ENCODE assay signal across 24 cellular contexts in the genomic region with DNA sequence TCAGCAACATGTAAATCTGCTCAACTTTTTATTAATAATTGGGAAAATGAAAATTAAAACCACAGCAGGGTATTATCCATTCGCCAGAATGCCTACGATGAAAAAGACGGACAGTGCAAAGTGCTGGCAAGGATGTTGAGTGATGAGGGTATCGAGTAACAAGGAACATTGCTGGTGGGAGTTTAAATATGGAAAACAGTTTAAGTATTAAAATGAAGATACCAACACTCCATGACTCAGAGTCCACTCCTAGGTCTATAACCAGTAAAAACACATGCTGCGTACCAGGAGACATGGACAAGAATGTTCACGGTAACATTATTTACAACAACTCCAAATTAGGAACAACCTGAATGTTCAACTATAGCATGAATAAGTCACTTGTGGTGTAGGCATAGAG. TPM values are rescaled to one million over a fixed set of nuclear protein-coding genes. Genes with fewer than 3 reads are reported as not detected.
DNase-seq lines count a peak whose midpoint lies in the region; ATAC-seq and TF ChIP-seq lines count a peak whose summit lies in the region.
"Had no signal": no experiment of that assay in that cellular context is flagged by ENCODE, and none has a peak within 500 bp of the region (broad histone marks: within the 10 kb centered on the region; RNA-seq: fewer than 3 reads in every experiment).

No MANE protein-coding gene starts in this region.

- H4K20me1 ChIP-seq in OCI-LY7 (ENCODE audit: insufficient read depth, low read length): no peaks in the 10 kb centered on the region

- H3K4me1 ChIP-seq in OCI-LY7 (ENCODE audit: insufficient read depth, low read length, poor library complexity, severe bottlenecking): peaks cover 68% of the 10 kb centered on the region
- H3K4me1 ChIP-seq: foreskin keratinocyte, prostate gland, vagina had no signal

- H3K27ac ChIP-seq in OCI-LY7 (ENCODE audit: low read depth, low read length, poor library complexity, severe bottlenecking): peak overlapping the region; percentile 50
- H3K27ac ChIP-seq: foreskin keratinocyte, hepatocyte, left ventricle myocardium inferior, prostate gland, thoracic aorta, vagina had no signal

- H3K9me3 ChIP-seq in OCI-LY7 (ENCODE audit: low read length): no peaks in the 10 kb centered on the region
- H3K9me3 ChIP-seq: left ventricle myocardium inferior, prostate gland, thoracic aorta, vagina had no signal

- CTCF ChIA-PET in OCI-LY7 (lab: Charles Lee; ENCODE audit: unreplicated experiment): interaction anchor here (3.3 kb wide), 1 partner anchor 87 kb away, joined by 18 read pairs; no protein-coding TSS in a partner anchor

- ATAC-seq in activated T-cell treated with anti-CD3 and anti-CD28 coated beads, Interleukin-2, amount 50 U/mL, for 72 hours (replicated peaks in 1 of 2): no peak
- ATAC-seq in stimulated activated effector memory CD8-positive, alpha-beta T cell treated with anti-CD3 and anti-CD28 coated beads, Interleukin-12 subunit alpha, Interleukin-12 subunit beta, amount 100 ng/mL, for 72 hours: no peak
- ATAC-seq in HG03135 (IDR thresholded peaks at IDR 0.05; ENCODE audit: unreplicated experiment): no peak
- ATAC-seq: foreskin keratinocyte, Panc1 had no signal

- intact Hi-C loops in OCI-LY7 (cut with micrococcal nuclease; ENCODE audit: unreplicated experiment): loop anchor here (10.0 kb wide), 1 partner anchor 419 kb away; no protein-coding TSS in a partner anchor

- H3K36me3 ChIP-seq in OCI-LY7 (ENCODE audit: insufficient read depth, low read length): peaks cover 11% of the 10 kb centered on the region
- H3K36me3 ChIP-seq: left ventricle myocardium inferior, prostate gland, thoracic aorta, vagina had no signal

- peak overlapping the region; percentile 62 for H3K27ac Mint-ChIP-seq in activated T-cell treated with anti-CD3 and anti-CD28 coated beads, Interleukin-2, amount 50 U/mL, for 72 hours
- H3K27ac Mint-ChIP-seq in endothelial cell (ENCODE audit: unreplicated experiment): peak overlapping the region; percentile 5
- H3K27ac Mint-ChIP-seq in stimulated activated effector memory CD8-positive, alpha-beta T cell treated with anti-CD3 and anti-CD28 coated beads, Interleukin-12 subunit alpha, Interleukin-12 subunit beta, amount 100 ng/mL, for 72 hours: peak overlapping the region; percentile 58

- H3K4me3 ChIP-seq in OCI-LY7 (ENCODE audit: low read depth, low read length, poor library complexity, severe bottlenecking): no peak overlapping the region
- H3K4me3 ChIP-seq: hepatocyte, left ventricle myocardium inferior, prostate gland, skin epidermis, thoracic aorta, vagina had no signal

- no peak overlapping the region for H2AFZ ChIP-seq in OCI-LY7 (ENCODE audit: low read length)
- H2AFZ ChIP-seq: hepatocyte had no signal

- no TSS peak for BruUV-seq in OCI-LY7 (replicated peaks; lab: Mats Ljungman, UMichigan)

- peaks cover 14% of the 10 kb centered on the region; the same call in 1 of the 2 replicates for H3K79me2 ChIP-seq in OCI-LY7 (ENCODE audit: insufficient read depth, low read depth, low read length)
- H3K79me2 ChIP-seq: hepatocyte had no signal

- H3K4me2 ChIP-seq in OCI-LY7 (ENCODE audit: low read length): peak overlapping the region; percentile 50; the same call in 1 of the 2 replicates
- H3K4me2 ChIP-seq: hepatocyte had no signal

- no peak overlapping the region for H3K4me3 Mint-ChIP-seq in activated T-cell treated with anti-CD3 and anti-CD28 coated beads, Interleukin-2, amount 50 U/mL, for 72 hours
- no peak overlapping the region for H3K4me3 Mint-ChIP-seq in endothelial cell (ENCODE audit: unreplicated experiment)
- H3K4me3 Mint-ChIP-seq in stimulated activated effector memory CD8-positive, alpha-beta T cell treated with anti-CD3 and anti-CD28 coated beads, Interleukin-12 subunit alpha, Interleukin-12 subunit beta, amount 100 ng/mL, for 72 hours: no peak overlapping the region

- H3K4me1 Mint-ChIP-seq in activated T-cell treated with anti-CD3 and anti-CD28 coated beads, Interleukin-2, amount 50 U/mL, for 72 hours (ENCODE audit: low read depth): peaks cover 75% of the 10 kb centered on the region
- H3K4me1 Mint-ChIP-seq in endothelial cell (ENCODE audit: unreplicated experiment): peaks cover 30% of the 10 kb centered on the region
- peaks cover 58% of the 10 kb centered on the region for H3K4me1 Mint-ChIP-seq in stimulated activated effector memory CD8-positive, alpha-beta T cell treated with anti-CD3 and anti-CD28 coated beads, Interleukin-12 subunit alpha, Interleukin-12 subunit beta, amount 100 ng/mL, for 72 hours

- H3K36me3 Mint-ChIP-seq in activated T-cell treated with anti-CD3 and anti-CD28 coated beads, Interleukin-2, amount 50 U/mL, for 72 hours (ENCODE audit: insufficient read depth in 2 of 2): peaks cover 4 to 15% of the 10 kb centered on the region in 2 donors
- H3K36me3 Mint-ChIP-seq in endothelial cell (ENCODE audit: low read depth, unreplicated experiment): peaks cover 5% of the 10 kb centered on the region
- H3K36me3 Mint-ChIP-seq in stimulated activated effector memory CD8-positive, alpha-beta T cell treated with anti-CD3 and anti-CD28 coated beads, Interleukin-12 subunit alpha, Interleukin-12 subunit beta, amount 100 ng/mL, for 72 hours: peaks cover 46% of the 10 kb centered on the region

- no peaks in the 10 kb centered on the region for H3K27me3 Mint-ChIP-seq in activated T-cell treated with anti-CD3 and anti-CD28 coated beads, Interleukin-2, amount 50 U/mL, for 72 hours (ENCODE audit: low read depth)
- H3K27me3 Mint-ChIP-seq in endothelial cell (ENCODE audit: unreplicated experiment): peaks cover 2% of the 10 kb centered on the region

- no peak for TF ChIP-seq CTCF in OCI-LY7 (conservative IDR thresholded peaks at IDR 0.05; ENCODE audit: low read length)
- no peak for TF ChIP-seq CTCF in endothelial cell (IDR thresholded peaks at IDR 0.05; ENCODE audit: unreplicated experiment)

- POLR2A ChIA-PET in OCI-LY7 (lab: Charles Lee): no interaction called here

- no peaks in the 10 kb centered on the region for H3K9me2 ChIP-seq in OCI-LY7 (ENCODE audit: insufficient read depth, low read length)

- H3K9me3 Mint-ChIP-seq in activated T-cell treated with anti-CD3 and anti-CD28 coated beads, Interleukin-2, amount 50 U/mL, for 72 hours: no peaks in the 10 kb centered on the region
- H3K9me3 Mint-ChIP-seq in endothelial cell (ENCODE audit: unreplicated experiment): no peaks in the 10 kb centered on the region
- no peaks in the 10 kb centered on the region for H3K9me3 Mint-ChIP-seq in stimulated activated effector memory CD8-positive, alpha-beta T cell treated with anti-CD3 and anti-CD28 coated beads, Interleukin-12 subunit alpha, Interleukin-12 subunit beta, amount 100 ng/mL, for 72 hours

- no peak for DNase-seq in activated T-cell treated with anti-CD3 and anti-CD28 coated beads, Interleukin-2, amount 50 U/mL, for 72 hours
- DNase-seq in activated T-cell treated with anti-CD3 and anti-CD28 coated beads, Interleukin-2, amount 50 U/mL, for 48 hours: no peak
- no peak for DNase-seq in OCI-LY7 (ENCODE audit: low spot score)
- DNase-seq in endothelial cell (ENCODE audit: low spot score): no peak
- DNase-seq in stimulated activated effector memory CD8-positive, alpha-beta T cell treated with anti-CD3 and anti-CD28 coated beads, Interleukin-12 subunit alpha, Interleukin-12 subunit beta, amount 100 ng/mL, for 72 hours (ENCODE audit: low spot score in 2 of 2): no peak
- no peak for DNase-seq in putamen (ENCODE audit: low spot score)
- no peak for DNase-seq in pons (ENCODE audit: low spot score)
- DNase-seq: activated T-cell treated with anti-CD3 and anti-CD28 coated beads, Interleukin-2, amount 50 U/mL, for 1 hour; DMS79 treated with DMSO at 0.1 percent for 48 hours; effector CD4-positive, alpha-beta T cell; foreskin keratinocyte; left ventricle myocardium inferior; midbrain; NCI-H1105 treated with DMSO at 0.1 percent for 48 hours; NCI-H2081 treated with DMSO at 0.1 percent for 48 hours; NCI-H446; stimulated activated CD4-positive, alpha-beta T cell treated with anti-CD3 and anti-CD28 coated beads, Interleukin-1b, Interleukin-23, amount 100 ng/mL, for 48 hours had no signal

RNA-seq across cellular contexts. Expression of a gene that starts 5.2 kb away (rescaled TPM):
- 10 to 100 TPM; 12.4 to 17.3 TPM for total RNA-seq in activated T-cell treated with anti-CD3 and anti-CD28 coated beads, Interleukin-2, amount 50 U/mL, for 72 hours
- total RNA-seq in OCI-LY7 (2014; rRNA removed; shearing (Covaris generic)): 6.6 and 13.7 TPM in 2 replicates
- 10.9 and 15.1 TPM in 2 replicates for total RNA-seq in OCI-LY7 (2022)
- not detected for total RNA-seq in endothelial cell (ENCODE audit: unreplicated experiment)
- total RNA-seq: foreskin keratinocyte, hepatocyte, left ventricle myocardium inferior, thoracic aorta, vagina had no signal

RNA-seq across cellular contexts. Expression of a gene that starts 43.8 kb away (rescaled TPM):
- total RNA-seq in activated T-cell treated with anti-CD3 and anti-CD28 coated beads, Interleukin-2, amount 50 U/mL, for 72 hours: 10 to 100 TPM; 32.8 to 57.5 TPM
- not detected in 2 replicates for total RNA-seq in OCI-LY7 (2014; rRNA removed; shearing (Covaris generic))
- total RNA-seq in OCI-LY7 (2022) (not detected in 2 replicates), endothelial cell (ENCODE audit: unreplicated experiment) (not detected)
- total RNA-seq: foreskin keratinocyte had no signal

Comparison
In these comparisons a context has a peak if more than half of its experiments do, and no peak if none do; other contexts are left out.
1. H3K27ac Mint-ChIP-seq: peak in every context shown above with its lines; median percentile 62 in activated T-cell treated with anti-CD3 and anti-CD28 coated beads, Interleukin-2, amount 50 U/mL, for 72 hours; 58 in stimulated activated effector memory CD8-positive, alpha-beta T cell treated with anti-CD3 and anti-CD28 coated beads, Interleukin-12 subunit alpha, Interleukin-12 subunit beta, amount 100 ng/mL, for 72 hours; 5 in endothelial cell.
2. RNA of a gene that starts 43.8 kb away (total RNA-seq): 32.8 to 57.5 TPM in activated T-cell treated with anti-CD3 and anti-CD28 coated beads, Interleukin-2, amount 50 U/mL, for 72 hours; not detected in OCI-LY7 and not detected in endothelial cell (single experiment); every median in the first group is over 10 times any median in the second.